Comparison of ENCODE assay signal across 9 cellular contexts in genomic region chr10:99233680-99234018, GRCh38. TPM values are rescaled to one million over a fixed set of nuclear protein-coding genes. Genes with fewer than 3 reads are reported as not detected.
DNase-seq lines count a peak whose midpoint lies in the region; ATAC-seq, FAIRE-seq and TF ChIP-seq lines count a peak whose summit lies in the region.
"Had no signal": no experiment of that assay in that cellular context is flagged by ENCODE, and none has a peak within 500 bp of the region (broad histone marks: within the 10 kb centered on the region; RNA-seq: fewer than 3 reads in every experiment).

No MANE protein-coding gene starts in this region.

- H3K27ac ChIP-seq in gastroesophageal sphincter = peak overlapping the region; percentile 31 to 92 (median 92)

- TF ChIP-seq POLR2A in gastroesophageal sphincter (IDR thresholded peaks at IDR 0.05) = no peak

- DNase-seq in NT2/D1 (ENCODE audit: low read depth, low spot score) (no peak), skeletal muscle cell (ENCODE audit: low read depth) (no peak), OCI-M2 (lab: John Stamatoyannopoulos, UW; ENCODE audit: unreplicated experiment) (no peak), urothelium cell line (ENCODE audit: low spot score) (no peak), amniotic stem cell (lab: John Stamatoyannopoulos, UW) (no peak), DMS79 treated with DMSO at 0.1 percent for 48 hours (lab: John Stamatoyannopoulos, UW) (no peak)
- DNase-seq: NCI-H2029 treated with DMSO at 0.1 percent for 48 hours had no signal

- peak overlapping the region; percentile 64 for H3K9ac ChIP-seq in NT2/D1 (ENCODE audit: insufficient read length, low read depth)

- H3K27me3 ChIP-seq in NT2/D1 (ENCODE audit: insufficient read depth, insufficient read length) = peaks cover 98% of the 10 kb centered on the region
- peaks cover 42% of the 10 kb centered on the region for H3K27me3 ChIP-seq in gastroesophageal sphincter

- no peaks in the 10 kb centered on the region for H3K36me3 ChIP-seq in NT2/D1 (ENCODE audit: insufficient read depth, insufficient read length, low read length)
- H3K36me3 ChIP-seq in gastroesophageal sphincter = no peaks in the 10 kb centered on the region

- peak overlapping the region; percentile 34 for H3K4me3 ChIP-seq in NT2/D1 (ENCODE audit: insufficient read length, low read depth)
- peak overlapping the region; percentile 31 to 65 for H3K4me3 ChIP-seq in gastroesophageal sphincter
- peak overlapping the region; percentile 45 for H3K4me3 ChIP-seq in skeletal muscle cell (ENCODE audit: low read depth, low read length)

- no peaks in the 10 kb centered on the region for H3K9me3 ChIP-seq in NT2/D1 (ENCODE audit: insufficient read depth, low read length)
- H3K9me3 ChIP-seq in gastroesophageal sphincter = no peaks in the 10 kb centered on the region

- TF ChIP-seq EP300 in gastroesophageal sphincter (IDR thresholded peaks at IDR 0.05) = no peak

- H3K4me1 ChIP-seq in NT2/D1 (ENCODE audit: insufficient read depth, insufficient read length) = no peaks in the 10 kb centered on the region
- peaks cover 0 to 57% (median 0%) of the 10 kb centered on the region in 3 donors for H3K4me1 ChIP-seq in gastroesophageal sphincter

- FAIRE-seq in urothelium cell line (lab: Jason Lieb, UNC) = no peak

- ATAC-seq in GM19328 (IDR thresholded peaks at IDR 0.05; ENCODE audit: unreplicated experiment) (peak; percentile 19), gastroesophageal sphincter (no peak)

- TF ChIP-seq CTCF in gastroesophageal sphincter (IDR thresholded peaks at IDR 0.05) = no peak

- WGBS in gastroesophageal sphincter (ENCODE audit: low coverage in 1 of 2), 2 donors = 3% methylated on average over 16 of the region's 17 CpGs; no CpG with 5 or more reads in 1 of the 2 donors

RNA-seq across cellular contexts. Expression of gene HPSE2, which starts 2.0 kb away (rescaled TPM):
- total RNA-seq in gastroesophageal sphincter = 10 to 100 TPM; 19.1 to 74.5 (median 58.8) TPM
